30 cellular contexts compared by ENCODE assay signal in the genomic region with DNA sequence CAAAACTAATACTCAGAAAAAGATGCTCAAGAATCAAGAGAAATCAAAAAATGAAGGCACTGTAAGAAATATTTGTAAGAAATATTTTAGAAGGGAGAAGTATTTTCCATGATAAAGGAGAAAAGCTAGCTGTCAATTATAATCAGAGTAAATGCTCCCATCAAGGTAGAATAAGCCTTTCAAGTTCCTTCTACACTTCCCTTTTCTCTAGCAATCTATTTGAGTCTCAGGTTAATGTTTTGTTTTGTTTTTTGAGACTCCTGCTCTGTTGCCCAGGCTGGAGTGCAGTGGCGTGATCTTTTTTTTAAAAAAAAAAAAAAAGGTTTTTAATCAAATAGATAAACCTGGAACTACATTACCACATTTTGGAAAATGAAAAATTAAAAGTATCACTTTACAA. TPM values are rescaled to one million over a fixed set of nuclear protein-coding genes. Genes with fewer than 3 reads are reported as not detected.
DNase-seq lines count a peak whose midpoint lies in the region; ATAC-seq and TF ChIP-seq lines count a peak whose summit lies in the region.
"Had no signal": no experiment of that assay in that cellular context is flagged by ENCODE, and none has a peak within 500 bp of the region (broad histone marks: within the 10 kb centered on the region; RNA-seq: fewer than 3 reads in every experiment).

No MANE protein-coding gene starts in this region.

- H3K9me3 ChIP-seq in CD4-positive, alpha-beta T cell (ENCODE audit: control insufficient read depth, low read length) = no peaks in the 10 kb centered on the region
- no peaks in the 10 kb centered on the region for H3K9me3 ChIP-seq in neutrophil
- H3K9me3 ChIP-seq in effector memory CD4-positive, alpha-beta T cell (ENCODE audit: control insufficient read depth, low read length) = no peaks in the 10 kb centered on the region
- H3K9me3 ChIP-seq: BLaER1, Caco-2, spleen, tibial artery had no signal

- no peaks in the 10 kb centered on the region for H3K36me3 ChIP-seq in GM23338 (ENCODE audit: insufficient read depth)
- no peaks in the 10 kb centered on the region for H3K36me3 ChIP-seq in neutrophil
- no peaks in the 10 kb centered on the region for H3K36me3 ChIP-seq in effector memory CD4-positive, alpha-beta T cell (ENCODE audit: control insufficient read depth, insufficient read depth, low read length)
- H3K36me3 ChIP-seq: tibial artery had no signal

- H3K4me2 ChIP-seq in GM23338 = peak overlapping the region; percentile 70
- H3K4me2 ChIP-seq: BLaER1 had no signal

- H3K4me1 ChIP-seq in GM23338 (ENCODE audit: insufficient read depth) (peaks cover 57% of the 10 kb centered on the region), neutrophil (ENCODE audit: control insufficient read depth in 1 of 2, insufficient read depth in 1 of 2, low read depth in 1 of 2, low read length in 1 of 2) (peaks cover 27 to 33% of the 10 kb centered on the region in 2 experiments)
- peaks cover under 1% of the 10 kb centered on the region for H3K4me1 ChIP-seq in effector memory CD4-positive, alpha-beta T cell (ENCODE audit: control insufficient read depth, insufficient read depth, low read length, poor library complexity, severe bottlenecking)
- H3K4me1 ChIP-seq: Caco-2, parathyroid adenoma had no signal

- H3K4me1 Mint-ChIP-seq in CD4-positive, alpha-beta T cell (ENCODE audit: low read depth) = peaks cover 89% of the 10 kb centered on the region
- H3K4me1 Mint-ChIP-seq in GM23338 = peaks cover 57% of the 10 kb centered on the region
- H3K4me1 Mint-ChIP-seq in activated naive CD8-positive, alpha-beta T cell treated with anti-CD3 and anti-CD28 coated beads, Interleukin-2, amount 50 U/mL, for 24 hours = peaks cover 88% of the 10 kb centered on the region

- ATAC-seq in CD4-positive, alpha-beta T cell (ENCODE audit: poor library complexity) = no peak
- ATAC-seq in GM23338 = no peak
- no peak for ATAC-seq in activated naive CD8-positive, alpha-beta T cell treated with anti-CD3 and anti-CD28 coated beads, Interleukin-2, amount 50 U/mL, for 24 hours
- ATAC-seq: right cardiac atrium had no signal

- H3K9me3 Mint-ChIP-seq in CD4-positive, alpha-beta T cell = no peaks in the 10 kb centered on the region
- no peaks in the 10 kb centered on the region for H3K9me3 Mint-ChIP-seq in GM23338
- H3K9me3 Mint-ChIP-seq in activated naive CD8-positive, alpha-beta T cell treated with anti-CD3 and anti-CD28 coated beads, Interleukin-2, amount 50 U/mL, for 24 hours = no peaks in the 10 kb centered on the region
- H3K9me3 Mint-ChIP-seq: endodermal cell, neural crest cell had no signal

- CTCF ChIA-PET in CD4-positive, alpha-beta T cell (lab: Charles Lee) = no interaction called here

- H3F3A ChIP-seq in GM23338 (replicated peaks; ENCODE audit: low read depth) = peaks cover 5% of the 10 kb centered on the region; the same call in 1 of the 2 replicates

- H3K4me3 Mint-ChIP-seq in CD4-positive, alpha-beta T cell = no peak overlapping the region
- peak overlapping the region; percentile 3; the same call in 1 of the 3 replicates for H3K4me3 Mint-ChIP-seq in GM23338
- no peak overlapping the region for H3K4me3 Mint-ChIP-seq in activated naive CD8-positive, alpha-beta T cell treated with anti-CD3 and anti-CD28 coated beads, Interleukin-2, amount 50 U/mL, for 24 hours
- H3K4me3 Mint-ChIP-seq: endodermal cell, neural crest cell had no signal

- intact Hi-C loops in CD4-positive, alpha-beta T cell (cut with DNase I, micrococcal nuclease) = loop anchor here in 1 of 2 experiments (5.0 kb wide), 1 partner anchor 35 kb away; no protein-coding TSS in a partner anchor

- DNase-seq in CD4-positive, alpha-beta T cell = no peak
- no peak for DNase-seq in GM23338 (ENCODE audit: low spot score)
- DNase-seq in activated naive CD8-positive, alpha-beta T cell treated with anti-CD3 and anti-CD28 coated beads, Interleukin-2, amount 50 U/mL, for 24 hours = no peak
- DNase-seq in GF-D8 (lab: John Stamatoyannopoulos, UW) = no peak
- DNase-seq in effector memory CD4-positive, alpha-beta T cell = no peak
- DNase-seq in cerebellar cortex (ENCODE audit: low spot score) = no peak
- DNase-seq: activated CD4-positive, alpha-beta T cell treated with anti-CD3 and anti-CD28 coated beads for 4 hours; activated effector memory CD4-positive, alpha-beta T cell treated with Interleukin-2 at 50 U/mL for 16 hours; activated T-cell treated with anti-CD3 and anti-CD28 coated beads for 4 hours; Caco-2; central memory CD4-positive, alpha-beta T cell; DMS53; endodermal cell; glutamatergic neuron; NCI-H1436 treated with DMSO at 0.1 percent for 48 hours; NCI-H2081 treated with DMSO at 0.1 percent for 48 hours; NCI-H2227 treated with DMSO at 0.1 percent for 48 hours; NCI-H526; right cardiac atrium; spleen; stimulated activated CD4-positive, alpha-beta T cell treated with anti-CD3 and anti-CD28 coated beads, Interleukin-2, amount 100 ng/mL, for 24 hours; stimulated activated CD8-positive, alpha-beta memory T cell treated with anti-CD3 and anti-CD28 coated beads, Interleukin-4, amount 100 ng/mL, for 48 hours; SW 1271; T1000; tibial artery had no signal

- H3K27me3 Mint-ChIP-seq in CD4-positive, alpha-beta T cell = no peaks in the 10 kb centered on the region
- peaks cover 4% of the 10 kb centered on the region for H3K27me3 Mint-ChIP-seq in GM23338 (ENCODE audit: insufficient read depth, low read depth, poor library complexity)
- H3K27me3 Mint-ChIP-seq in activated naive CD8-positive, alpha-beta T cell treated with anti-CD3 and anti-CD28 coated beads, Interleukin-2, amount 50 U/mL, for 24 hours = no peaks in the 10 kb centered on the region

- H3K27me3 ChIP-seq in CD4-positive, alpha-beta T cell (ENCODE audit: control insufficient read depth, insufficient read depth, low read length) = no peaks in the 10 kb centered on the region
- H3K27me3 ChIP-seq in GM23338 (ENCODE audit: insufficient read depth) = no peaks in the 10 kb centered on the region
- no peaks in the 10 kb centered on the region for H3K27me3 ChIP-seq in neutrophil
- H3K27me3 ChIP-seq in effector memory CD4-positive, alpha-beta T cell (replicated peaks; ENCODE audit: control insufficient read depth, insufficient read depth, low read length, poor library complexity, severe bottlenecking) = no peaks in the 10 kb centered on the region
- H3K27me3 ChIP-seq: BLaER1, spleen, tibial artery had no signal

- H2AFZ ChIP-seq in GM23338 = no peak overlapping the region
- H2AFZ ChIP-seq: parathyroid adenoma had no signal

- H3K9me2 ChIP-seq in GM23338 (ENCODE audit: insufficient read depth) = no peaks in the 10 kb centered on the region

- peaks cover 100% of the 10 kb centered on the region for H3K79me2 ChIP-seq in GM23338 (replicated peaks; ENCODE audit: insufficient read depth)

- peak overlapping the region; percentile 25 for H3K27ac Mint-ChIP-seq in CD4-positive, alpha-beta T cell
- no peak overlapping the region for H3K27ac Mint-ChIP-seq in GM23338
- peak overlapping the region; percentile 50 for H3K27ac Mint-ChIP-seq in activated naive CD8-positive, alpha-beta T cell treated with anti-CD3 and anti-CD28 coated beads, Interleukin-2, amount 50 U/mL, for 24 hours

- peak overlapping the region; percentile 17; the same call in 1 of the 2 replicates for H3K4me3 ChIP-seq in GM23338
- no peak overlapping the region for H3K4me3 ChIP-seq in neutrophil (ENCODE audit: low read depth in 1 of 2, low read length in 1 of 2)
- H3K4me3 ChIP-seq in effector memory CD4-positive, alpha-beta T cell (ENCODE audit: insufficient read depth, low read depth, low read length, poor library complexity, severe bottlenecking) = no peak overlapping the region
- H3K4me3 ChIP-seq: BLaER1, spleen, tibial artery had no signal

- no peak for TF ChIP-seq CTCF in CD4-positive, alpha-beta T cell (IDR thresholded peaks at IDR 0.05)
- TF ChIP-seq CTCF in GM23338 (conservative IDR thresholded peaks at IDR 0.05; ENCODE audit: low read depth in 2 of 2) (no peak), neutrophil (IDR thresholded peaks at IDR 0.05) (no peak)

- peaks cover 57% of the 10 kb centered on the region for H3K36me3 Mint-ChIP-seq in CD4-positive, alpha-beta T cell (ENCODE audit: low read depth)
- peaks cover 18% of the 10 kb centered on the region; the same call in 2 of the 3 replicates for H3K36me3 Mint-ChIP-seq in GM23338 (ENCODE audit: low read depth)
- peaks cover 48% of the 10 kb centered on the region for H3K36me3 Mint-ChIP-seq in activated naive CD8-positive, alpha-beta T cell treated with anti-CD3 and anti-CD28 coated beads, Interleukin-2, amount 50 U/mL, for 24 hours (ENCODE audit: low read depth)

- POLR2A ChIA-PET in CD4-positive, alpha-beta T cell (lab: Charles Lee) = no interaction called here

- peaks cover 88% of the 10 kb centered on the region for H4K20me1 ChIP-seq in GM23338 (replicated peaks; ENCODE audit: insufficient read depth)

- no peak overlapping the region for H3K27ac ChIP-seq in CD4-positive, alpha-beta T cell (ENCODE audit: low read depth, low read length)
- H3K27ac ChIP-seq in GM23338 (ENCODE audit: low read depth) = peak overlapping the region; percentile 16; the same call in 1 of the 2 replicates
- H3K27ac ChIP-seq in neutrophil = peak overlapping the region; percentile 65
- no peak overlapping the region for H3K27ac ChIP-seq in effector memory CD4-positive, alpha-beta T cell (ENCODE audit: insufficient read depth, low read length, poor library complexity, severe bottlenecking)
- H3K27ac ChIP-seq: BLaER1, parathyroid adenoma, spleen, tibial artery, VCaP had no signal

TF ChIP-seq in GM23338, 12 proteins besides CTCF, POLR2A, EP300 and RAD21:
- TF ChIP-seq ZNF114 (CRISPR knock-in tag; IDR thresholded peaks at IDR 0.05) = no peak
- TF ChIP-seq EZH2 (IDR thresholded peaks at IDR 0.05; ENCODE audit: low read depth, unreplicated experiment) = no peak
- no peak for TF ChIP-seq EZH2phosphoT487 (IDR thresholded peaks at IDR 0.05; ENCODE audit: unreplicated experiment)
- no peak for TF ChIP-seq CREB1 (CRISPR knock-in tag; IDR thresholded peaks at IDR 0.05; ENCODE audit: low read depth)
- no peak for TF ChIP-seq NANOG (IDR thresholded peaks at IDR 0.05; ENCODE audit: borderline replicate concordance)
- TF ChIP-seq POLR2AphosphoS5 (IDR thresholded peaks at IDR 0.05; ENCODE audit: low read depth) = no peak

RNA-seq across cellular contexts. Expression of gene PUM1, which starts 33.3 kb away (rescaled TPM):
- 100 to 1,000 TPM; 190 to 202 TPM for total RNA-seq in CD4-positive, alpha-beta T cell
- 117 and 121 TPM in 2 replicates for total RNA-seq in GM23338 (2014; rRNA removed; shearing (Covaris generic))
- polyA plus RNA-seq in GM23338 (2016; fragmentation: Nextera tagmentation; extraction: Ambion mirVana) = 44.4 and 49.5 TPM in 2 replicates

Comparison
In these comparisons a context has a peak if more than half of its experiments do, and no peak if none do; other contexts are left out.
1. H3K27ac ChIP-seq: peak in GM23338 (single experiment) and neutrophil (single experiment); none in CD4-positive, alpha-beta T cell (single experiment) and effector memory CD4-positive, alpha-beta T cell (single experiment).